28 cellular contexts compared by ENCODE assay signal in genomic region chr16:54437921-54438320, GRCh38.
"Had no signal": no experiment of that assay in that cellular context is flagged by ENCODE, and none has a peak within 500 bp of the region (broad histone marks: within the 10 kb centered on the region; RNA-seq: fewer than 3 reads in every experiment).

No MANE protein-coding gene starts in this region.

- DNase-seq: activated CD4-positive, alpha-beta memory T cell treated with anti-CD3 and anti-CD28 coated beads for 36 hours; activated CD4-positive, alpha-beta T cell treated with anti-CD3 and anti-CD28 coated beads, Interleukin-2, amount 10 ng/mL, durations not matched to agents 7 days and 5 days; activated CD4-positive, CD25-positive, alpha-beta regulatory T cell; activated CD8-positive, alpha-beta memory T cell treated with anti-CD3 and anti-CD28 coated beads for 24 hours; activated effector memory CD4-positive, alpha-beta T cell treated with anti-CD3 and anti-CD28 coated beads, Interleukin-2, amount 50 U/mL, for 16 hours; activated naive CD4-positive, alpha-beta T cell treated with Interleukin-2 at 50 U/mL for 16 hours; activated naive CD8-positive, alpha-beta T cell treated with anti-CD3 and anti-CD28 coated beads, Interleukin-2, amount 50 U/mL, for 24 hours; activated T-cell treated with anti-CD3 and anti-CD28 coated beads, Interleukin-2, amount 50 U/mL, for 4 hours; amniotic stem cell; body of pancreas; central memory CD4-positive, alpha-beta T cell; Kasumi-1; NCI-H1048; NCI-H146; NCI-H187 treated with DMSO at 0.1 percent for 48 hours; NCI-H2171; NCI-H226; NCI-H526; NCI-H774; PC-3; SHP77; T-helper 17 cell; T-helper 9 cell had no signal

- H3K27ac ChIP-seq: ascending aorta, body of pancreas had no signal

- FAIRE-seq: bronchial epithelial cell, RCC 7860, TTC549 had no signal

- H3K27me3 ChIP-seq: ascending aorta, body of pancreas had no signal

- H3K9me3 ChIP-seq: ascending aorta, body of pancreas had no signal

- ATAC-seq: activated naive CD4-positive, alpha-beta T cell treated with anti-CD3 and anti-CD28 coated beads, Interleukin-2, amount 50 U/mL, for 72 hours; activated naive CD8-positive, alpha-beta T cell treated with anti-CD3 and anti-CD28 coated beads, Interleukin-2, amount 50 U/mL, for 24 hours; activated T-cell treated with anti-CD3 and anti-CD28 coated beads, Interleukin-2, amount 50 U/mL, for 4 hours; body of pancreas; PC-3; T-helper 17 cell had no signal

- H3K4me3 ChIP-seq: ascending aorta, body of pancreas had no signal

- H3K36me3 ChIP-seq: ascending aorta had no signal

- H3K4me1 ChIP-seq: ascending aorta had no signal
